In genomic region chr18:77208969-77209368, GRCh38 we compare ENCODE assay signal across 8 cellular contexts. TPM values are rescaled to one million over a fixed set of nuclear protein-coding genes. Genes with fewer than 3 reads are reported as not detected.
A peak's percentile ranks its signal among the peaks of the same experiment; 100 is the strongest.
DNase-seq lines count a peak whose midpoint lies in the region; ATAC-seq, FAIRE-seq and TF ChIP-seq lines count a peak whose summit lies in the region.

No MANE protein-coding gene starts in this region.

- H3K4me3 ChIP-seq in WI38 (ENCODE audit: low read depth, low read length), result peak overlapping the region; percentile 47
- H3K4me3 ChIP-seq in left ventricle myocardium inferior, result peak overlapping the region; percentile 43

- no peaks in the 10 kb centered on the region for H3K36me3 Mint-ChIP-seq in stimulated activated naive CD8-positive, alpha-beta T cell treated with anti-CD3 and anti-CD28 coated beads, Interleukin-15, Interleukin-2, amounts not matched to agents 100 ng/mL and 50 ng/mL, for 24 hours (ENCODE audit: low read depth)

- H3K9me3 ChIP-seq in left ventricle myocardium inferior (replicated peaks), result no peaks in the 10 kb centered on the region

- peak; percentile 47 for DNase-seq in EH (ENCODE audit: low read depth)
- DNase-seq in left ventricle myocardium inferior, result peak; percentile 30
- DNase-seq in NCI-H524 treated with DMSO at 0.1 percent for 48 hours (lab: John Stamatoyannopoulos, UW), result no peak
- DNase-seq in H54 (ENCODE audit: insufficient read length, low spot score), result no peak

- ATAC-seq in GM19452 (IDR thresholded peaks at IDR 0.05; ENCODE audit: unreplicated experiment) (peak; percentile 80), HG03460 (IDR thresholded peaks at IDR 0.05; ENCODE audit: unreplicated experiment) (peak; percentile 72)

- peak overlapping the region; percentile 95 for H3K27ac Mint-ChIP-seq in stimulated activated naive CD8-positive, alpha-beta T cell treated with anti-CD3 and anti-CD28 coated beads, Interleukin-15, Interleukin-2, amounts not matched to agents 100 ng/mL and 50 ng/mL, for 24 hours

- no peak for TF ChIP-seq POLR2A in H54 (IDR thresholded peaks at IDR 0.05; ENCODE audit: low read depth, low read length)

- H3K9me3 Mint-ChIP-seq in stimulated activated naive CD8-positive, alpha-beta T cell treated with anti-CD3 and anti-CD28 coated beads, Interleukin-15, Interleukin-2, amounts not matched to agents 100 ng/mL and 50 ng/mL, for 24 hours, result no peaks in the 10 kb centered on the region

- peaks cover 25% of the 10 kb centered on the region for H3K4me1 ChIP-seq in left ventricle myocardium inferior

- intact Hi-C loops in left ventricle myocardium inferior (cut with micrococcal nuclease), result loop anchor here (5.0 kb wide), 1 partner anchor 152 kb away; no protein-coding TSS in a partner anchor

- H3K27me3 ChIP-seq in left ventricle myocardium inferior (ENCODE audit: low read depth), result no peaks in the 10 kb centered on the region

- H3K4me3 Mint-ChIP-seq in stimulated activated naive CD8-positive, alpha-beta T cell treated with anti-CD3 and anti-CD28 coated beads, Interleukin-15, Interleukin-2, amounts not matched to agents 100 ng/mL and 50 ng/mL, for 24 hours, result peak overlapping the region; percentile 80

- no peaks in the 10 kb centered on the region for H3K36me3 ChIP-seq in left ventricle myocardium inferior

- peak overlapping the region; percentile 58 for H3K27ac ChIP-seq in left ventricle myocardium inferior (replicated peaks)

- TF ChIP-seq CTCF in WI38 (IDR thresholded peaks at IDR 0.05; ENCODE audit: low read depth, low read length) (no peak), left ventricle myocardium inferior (IDR thresholded peaks at IDR 0.05; ENCODE audit: borderline replicate concordance) (no peak)

- FAIRE-seq in H54 (lab: Jason Lieb, UNC), result no peak

- peaks cover 47% of the 10 kb centered on the region for H3K4me1 Mint-ChIP-seq in stimulated activated naive CD8-positive, alpha-beta T cell treated with anti-CD3 and anti-CD28 coated beads, Interleukin-15, Interleukin-2, amounts not matched to agents 100 ng/mL and 50 ng/mL, for 24 hours (ENCODE audit: low read depth)

- H3K27me3 Mint-ChIP-seq in stimulated activated naive CD8-positive, alpha-beta T cell treated with anti-CD3 and anti-CD28 coated beads, Interleukin-15, Interleukin-2, amounts not matched to agents 100 ng/mL and 50 ng/mL, for 24 hours, result no peaks in the 10 kb centered on the region

RNA-seq across cellular contexts. Expression of gene GALR1, which starts 40.7 kb away (rescaled TPM):
- 0.05 TPM for total RNA-seq in left ventricle myocardium inferior

Comparison
In these comparisons a context has a peak if more than half of its experiments do, and no peak if none do; other contexts are left out.
1. DNase-seq: peak in EH (single experiment) and left ventricle myocardium inferior (single experiment); none in NCI-H524 treated with DMSO at 0.1 percent for 48 hours (single experiment) and H54 (single experiment).